ENCODE assay signal across 8 cellular contexts in the genomic region with DNA sequence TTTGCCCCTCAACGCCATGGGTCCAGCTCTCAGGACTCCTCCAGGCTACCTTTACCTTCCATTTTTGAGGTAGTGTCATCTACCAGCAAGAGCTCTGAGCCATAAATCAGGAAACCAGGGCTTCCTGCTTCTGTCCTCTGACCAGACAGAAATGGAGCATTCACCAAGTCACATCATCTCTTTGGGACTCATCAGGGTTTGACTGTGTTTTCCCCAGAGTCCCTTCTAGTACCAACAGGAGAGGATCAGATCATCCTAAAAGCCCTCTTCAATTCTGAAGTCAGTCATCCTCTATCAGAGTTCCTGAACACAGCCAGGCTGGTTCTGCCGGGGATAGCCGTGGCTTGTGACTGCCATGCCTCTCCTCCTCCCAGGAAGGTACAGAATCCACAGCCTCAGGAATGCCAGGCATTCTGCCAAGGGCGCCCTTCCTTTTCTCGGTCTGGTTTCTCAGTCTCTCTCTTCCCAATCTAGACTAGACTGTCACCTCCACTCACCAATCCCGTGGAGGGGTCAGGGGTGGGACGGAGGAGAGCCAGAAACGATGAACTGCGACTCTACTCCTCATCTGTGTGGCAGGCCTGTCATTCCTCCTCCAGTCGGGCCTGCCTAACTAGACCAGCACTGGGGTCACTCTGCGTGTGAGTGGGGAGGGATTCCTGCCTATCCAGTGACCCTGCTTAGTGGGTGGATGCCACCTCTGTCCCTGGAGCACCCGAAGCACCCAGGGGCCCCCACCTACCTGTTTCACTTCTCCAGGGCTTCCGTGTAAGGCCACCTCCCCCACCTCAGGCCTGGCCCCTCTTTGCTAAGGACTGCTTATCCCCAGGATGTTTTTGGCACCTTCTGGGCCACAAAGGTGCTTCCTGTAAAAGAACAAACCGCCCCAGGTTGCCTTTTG. TPM values are rescaled to one million over a fixed set of nuclear protein-coding genes. Genes with fewer than 3 reads are reported as not detected.
A peak's percentile ranks its signal among the peaks of the same experiment; 100 is the strongest.
DNase-seq lines count a peak whose midpoint lies in the region; ATAC-seq and TF ChIP-seq lines count a peak whose summit lies in the region.

No MANE protein-coding gene starts in this region.

- ATAC-seq in HG02884 (IDR thresholded peaks at IDR 0.05; ENCODE audit: unreplicated experiment): peak; percentile 16

- POLR2A ChIA-PET in activated CD4-positive, alpha-beta T cell treated with anti-CD3 and anti-CD28 coated beads, Interleukin-2, amount 10 ng/mL, durations not matched to agents 7 days and 5 days (lab: Charles Lee): interaction anchor here (0.5 to 1.3 kb wide), 3 partner anchors 8 to 333 kb away, joined by 3 to 8 read pairs (median 6); no protein-coding TSS in a partner anchor

- no peak for TF ChIP-seq EP300 in esophagus muscularis mucosa (IDR thresholded peaks at IDR 0.05)

- 67% methylated on average over 6 of the region's 14 CpGs for WGBS in esophagus muscularis mucosa

- peaks cover 84% of the 10 kb centered on the region for H3K4me1 Mint-ChIP-seq in activated CD4-positive, alpha-beta T cell treated with anti-CD3 and anti-CD28 coated beads, Interleukin-2, amount 10 ng/mL, durations not matched to agents 7 days and 5 days
- H3K4me1 Mint-ChIP-seq in osteocyte (ENCODE audit: unreplicated experiment): peaks cover 54% of the 10 kb centered on the region

- H3K36me3 ChIP-seq in esophagus muscularis mucosa: no peaks in the 10 kb centered on the region

- no peaks in the 10 kb centered on the region for H3K27me3 ChIP-seq in esophagus muscularis mucosa

- H3K9me3 ChIP-seq in esophagus muscularis mucosa: no peaks in the 10 kb centered on the region

- H3K36me3 Mint-ChIP-seq in activated CD4-positive, alpha-beta T cell treated with anti-CD3 and anti-CD28 coated beads, Interleukin-2, amount 10 ng/mL, durations not matched to agents 7 days and 5 days (ENCODE audit: low read depth): peaks cover 2% of the 10 kb centered on the region
- H3K36me3 Mint-ChIP-seq in osteocyte (ENCODE audit: unreplicated experiment): no peaks in the 10 kb centered on the region

- DNase-seq in EL: peak; percentile 76
- peak; percentile 63 for DNase-seq in activated CD4-positive, alpha-beta T cell treated with anti-CD3 and anti-CD28 coated beads, Interleukin-2, amount 10 ng/mL, durations not matched to agents 7 days and 5 days
- DNase-seq in esophagus muscularis mucosa (ENCODE audit: extremely low spot score): peak; percentile 91
- no peak for DNase-seq in osteocyte (ENCODE audit: extremely low spot score, unreplicated experiment)
- DNase-seq in NCI-H524 treated with DMSO at 0.1 percent for 48 hours (lab: John Stamatoyannopoulos, UW): no peak
- no peak for DNase-seq in DMS153 (lab: John Stamatoyannopoulos, UW)
- DNase-seq in middle frontal gyrus (ENCODE audit: extremely low spot score, low spot score): no peak

- no peak overlapping the region for H3K4me3 ChIP-seq in esophagus muscularis mucosa

- intact Hi-C loops in esophagus muscularis mucosa (cut with DNase I): no loop called here

- H3K27ac Mint-ChIP-seq in activated CD4-positive, alpha-beta T cell treated with anti-CD3 and anti-CD28 coated beads, Interleukin-2, amount 10 ng/mL, durations not matched to agents 7 days and 5 days: peak overlapping the region; percentile 97
- peak overlapping the region; percentile 94 for H3K27ac Mint-ChIP-seq in osteocyte (ENCODE audit: unreplicated experiment)

- no peak for TF ChIP-seq POLR2A in esophagus muscularis mucosa (IDR thresholded peaks at IDR 0.05; ENCODE audit: low read depth)

- TF ChIP-seq CTCF in esophagus muscularis mucosa (IDR thresholded peaks at IDR 0.05) (no peak), osteocyte (IDR thresholded peaks at IDR 0.05) (no peak)

- peak overlapping the region; percentile 56 for H3K4me3 Mint-ChIP-seq in activated CD4-positive, alpha-beta T cell treated with anti-CD3 and anti-CD28 coated beads, Interleukin-2, amount 10 ng/mL, durations not matched to agents 7 days and 5 days
- no peak overlapping the region for H3K4me3 Mint-ChIP-seq in osteocyte (ENCODE audit: unreplicated experiment)

- H3K27me3 Mint-ChIP-seq in activated CD4-positive, alpha-beta T cell treated with anti-CD3 and anti-CD28 coated beads, Interleukin-2, amount 10 ng/mL, durations not matched to agents 7 days and 5 days: no peaks in the 10 kb centered on the region
- H3K27me3 Mint-ChIP-seq in osteocyte (ENCODE audit: unreplicated experiment): no peaks in the 10 kb centered on the region

- no peaks in the 10 kb centered on the region for H3K9me3 Mint-ChIP-seq in activated CD4-positive, alpha-beta T cell treated with anti-CD3 and anti-CD28 coated beads, Interleukin-2, amount 10 ng/mL, durations not matched to agents 7 days and 5 days
- H3K9me3 Mint-ChIP-seq in osteocyte (ENCODE audit: unreplicated experiment): no peaks in the 10 kb centered on the region

- peak overlapping the region; percentile 64 to 74 (median 72) for H3K27ac ChIP-seq in esophagus muscularis mucosa (replicated peaks in 1 of 4)

- peaks cover 33 to 43% (median 39%) of the 10 kb centered on the region in 4 donors for H3K4me1 ChIP-seq in esophagus muscularis mucosa

- CTCF ChIA-PET in activated CD4-positive, alpha-beta T cell treated with anti-CD3 and anti-CD28 coated beads, Interleukin-2, amount 10 ng/mL, durations not matched to agents 7 days and 5 days (lab: Charles Lee): interaction anchor here (1.1 to 13.7 kb wide), 5 partner anchors 9 to 454 kb away, joined by 3 to 160 read pairs (median 3); a partner anchor contains a TSS

RNA-seq across cellular contexts. Expression of a gene that starts 30.9 kb away (rescaled TPM):
- total RNA-seq in activated CD4-positive, alpha-beta T cell treated with anti-CD3 and anti-CD28 coated beads, Interleukin-2, amount 10 ng/mL, durations not matched to agents 7 days and 5 days: 100 to 1,000 TPM; 220 to 258 TPM
- 100 to 1,000 TPM in 1 of 4 donors, 10 to 100 TPM in 3; 45.3 to 180 (median 77.3) TPM for total RNA-seq in esophagus muscularis mucosa
- 93.0 and 116 TPM in 2 replicates for total RNA-seq in osteocyte

Comparison
In these comparisons a context has a peak if more than half of its experiments do, and no peak if none do; other contexts are left out.
1. DNase-seq: peak in EL (single experiment), activated CD4-positive, alpha-beta T cell treated with anti-CD3 and anti-CD28 coated beads, Interleukin-2, amount 10 ng/mL, durations not matched to agents 7 days and 5 days (single experiment) and esophagus muscularis mucosa (single experiment); none in osteocyte (single experiment), NCI-H524 treated with DMSO at 0.1 percent for 48 hours (single experiment), DMS153 (single experiment) and middle frontal gyrus (single experiment).